ENCODE assay signal across 24 cellular contexts in the genomic region with DNA sequence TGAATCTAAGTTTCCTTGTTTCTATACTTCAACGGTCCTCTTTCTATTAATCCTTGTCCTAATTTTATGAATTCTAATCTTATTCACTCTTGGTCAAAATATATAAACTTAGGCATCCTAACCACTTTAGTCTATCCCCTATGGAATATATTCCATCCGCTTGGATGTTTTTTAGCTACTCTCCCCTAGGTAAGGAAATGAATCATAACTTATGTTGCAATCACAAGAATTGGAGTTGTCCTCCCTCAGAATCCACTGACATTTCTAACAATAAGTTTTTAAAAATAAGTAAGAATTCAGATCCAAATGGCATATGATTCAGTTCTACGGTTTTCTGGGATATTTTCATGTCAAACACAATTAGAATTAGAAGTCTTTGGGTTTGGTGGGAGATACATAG.
"Had no signal": no experiment of that assay in that cellular context is flagged by ENCODE, and none has a peak within 500 bp of the region (broad histone marks: within the 10 kb centered on the region; RNA-seq: fewer than 3 reads in every experiment).

No MANE protein-coding gene starts in this region.

- H3K4me1 Mint-ChIP-seq: activated B cell treated with CpG ODN at 0.5 μM for 24 hours; activated CD4-positive, alpha-beta memory T cell treated with anti-CD3 and anti-CD28 coated beads, Interleukin-2, amount 10 ng/mL, durations not matched to agents 7 days and 5 days; activated naive CD8-positive, alpha-beta T cell treated with anti-CD3 and anti-CD28 coated beads, Interleukin-2, amount 10 ng/mL, durations not matched to agents 7 days and 5 days; activated T-helper 17 cell treated with anti-CD3 and anti-CD28 coated beads, Interleukin-2, amount 50 U/mL, for 72 hours; memory B cell; naive thymus-derived CD8-positive, alpha-beta T cell; stimulated activated memory B cell treated with anti-CD40 and anti-IgM and Interleukin-4, amounts not matched to agents 10 μg/mL and 1 μg/mL and 100 μg/mL, for 72 hours had no signal

- H3K27me3 Mint-ChIP-seq: activated B cell treated with CpG ODN at 0.5 μM for 24 hours; activated CD4-positive, alpha-beta memory T cell treated with anti-CD3 and anti-CD28 coated beads, Interleukin-2, amount 10 ng/mL, durations not matched to agents 7 days and 5 days; activated naive CD8-positive, alpha-beta T cell treated with anti-CD3 and anti-CD28 coated beads, Interleukin-2, amount 10 ng/mL, durations not matched to agents 7 days and 5 days; activated T-helper 17 cell treated with anti-CD3 and anti-CD28 coated beads, Interleukin-2, amount 50 U/mL, for 72 hours; memory B cell; naive thymus-derived CD8-positive, alpha-beta T cell; stimulated activated memory B cell treated with anti-CD40 and anti-IgM and Interleukin-4, amounts not matched to agents 10 μg/mL and 1 μg/mL and 100 μg/mL, for 72 hours had no signal

- H3K36me3 Mint-ChIP-seq: activated naive CD8-positive, alpha-beta T cell treated with anti-CD3 and anti-CD28 coated beads, Interleukin-2, amount 10 ng/mL, durations not matched to agents 7 days and 5 days; memory B cell; naive thymus-derived CD8-positive, alpha-beta T cell; stimulated activated memory B cell treated with anti-CD40 and anti-IgM and Interleukin-4, amounts not matched to agents 10 μg/mL and 1 μg/mL and 100 μg/mL, for 72 hours had no signal

- H3K4me3 Mint-ChIP-seq: activated B cell treated with CpG ODN at 0.5 μM for 24 hours; activated CD4-positive, alpha-beta memory T cell treated with anti-CD3 and anti-CD28 coated beads, Interleukin-2, amount 10 ng/mL, durations not matched to agents 7 days and 5 days; activated naive CD8-positive, alpha-beta T cell treated with anti-CD3 and anti-CD28 coated beads, Interleukin-2, amount 10 ng/mL, durations not matched to agents 7 days and 5 days; activated T-helper 17 cell treated with anti-CD3 and anti-CD28 coated beads, Interleukin-2, amount 50 U/mL, for 72 hours; memory B cell; naive thymus-derived CD8-positive, alpha-beta T cell; stimulated activated memory B cell treated with anti-CD40 and anti-IgM and Interleukin-4, amounts not matched to agents 10 μg/mL and 1 μg/mL and 100 μg/mL, for 72 hours had no signal

- H3K9me3 Mint-ChIP-seq: activated CD4-positive, alpha-beta memory T cell treated with anti-CD3 and anti-CD28 coated beads, Interleukin-2, amount 10 ng/mL, durations not matched to agents 7 days and 5 days; stimulated activated memory B cell treated with anti-CD40 and anti-IgM and Interleukin-4, amounts not matched to agents 10 μg/mL and 1 μg/mL and 100 μg/mL, for 72 hours had no signal

- H3K27ac Mint-ChIP-seq: activated B cell treated with CpG ODN at 0.5 μM for 24 hours; activated CD4-positive, alpha-beta memory T cell treated with anti-CD3 and anti-CD28 coated beads, Interleukin-2, amount 10 ng/mL, durations not matched to agents 7 days and 5 days; activated naive CD8-positive, alpha-beta T cell treated with anti-CD3 and anti-CD28 coated beads, Interleukin-2, amount 10 ng/mL, durations not matched to agents 7 days and 5 days; activated T-helper 17 cell treated with anti-CD3 and anti-CD28 coated beads, Interleukin-2, amount 50 U/mL, for 72 hours; memory B cell; naive thymus-derived CD8-positive, alpha-beta T cell; stimulated activated memory B cell treated with anti-CD40 and anti-IgM and Interleukin-4, amounts not matched to agents 10 μg/mL and 1 μg/mL and 100 μg/mL, for 72 hours had no signal

- H3K27ac ChIP-seq: esophagus squamous epithelium, gastrocnemius medialis, left ventricle myocardium inferior, prostate gland, thoracic aorta, upper lobe of left lung had no signal

- DNase-seq: activated B cell treated with CpG ODN at 0.5 μM for 24 hours; activated CD4-positive, alpha-beta memory T cell treated with anti-CD3 and anti-CD28 coated beads, Interleukin-2, amount 10 ng/mL, durations not matched to agents 7 days and 5 days; activated CD4-positive, alpha-beta T cell treated with anti-CD3 and anti-CD28 coated beads for 4 hours; activated naive CD4-positive, alpha-beta T cell; activated naive CD8-positive, alpha-beta T cell treated with anti-CD3 and anti-CD28 coated beads, Interleukin-2, amount 10 ng/mL, durations not matched to agents 7 days and 5 days; activated T-cell treated with anti-CD3 and anti-CD28 coated beads, Interleukin-2, amount 50 U/mL, for 1 hour; aorta; cerebellar nuclear complex; effector memory CD4-positive, alpha-beta T cell; esophagus squamous epithelium; gastrocnemius medialis; head of caudate nucleus; kidney glomerular epithelial cell; left ventricle myocardium inferior; naive thymus-derived CD8-positive, alpha-beta T cell; right cardiac atrium; stimulated activated CD4-positive, alpha-beta T cell treated with anti-CD3 and anti-CD28 coated beads, Interleukin-4, amount 100 ng/mL, for 1 hour; upper lobe of left lung had no signal

- ATAC-seq: activated T-helper 17 cell treated with anti-CD3 and anti-CD28 coated beads, Interleukin-2, amount 50 U/mL, for 72 hours; gastrocnemius medialis; naive thymus-derived CD8-positive, alpha-beta T cell; right cardiac atrium; stimulated activated memory B cell treated with anti-CD40 and anti-IgM and Interleukin-4, amounts not matched to agents 10 μg/mL and 1 μg/mL and 100 μg/mL, for 72 hours had no signal

- H3K4me3 ChIP-seq: esophagus squamous epithelium, gastrocnemius medialis, left ventricle myocardium inferior, prostate gland, smooth muscle cell, thoracic aorta, upper lobe of left lung had no signal
